ENCODE assay signal across 10 cellular contexts in the genomic region with DNA sequence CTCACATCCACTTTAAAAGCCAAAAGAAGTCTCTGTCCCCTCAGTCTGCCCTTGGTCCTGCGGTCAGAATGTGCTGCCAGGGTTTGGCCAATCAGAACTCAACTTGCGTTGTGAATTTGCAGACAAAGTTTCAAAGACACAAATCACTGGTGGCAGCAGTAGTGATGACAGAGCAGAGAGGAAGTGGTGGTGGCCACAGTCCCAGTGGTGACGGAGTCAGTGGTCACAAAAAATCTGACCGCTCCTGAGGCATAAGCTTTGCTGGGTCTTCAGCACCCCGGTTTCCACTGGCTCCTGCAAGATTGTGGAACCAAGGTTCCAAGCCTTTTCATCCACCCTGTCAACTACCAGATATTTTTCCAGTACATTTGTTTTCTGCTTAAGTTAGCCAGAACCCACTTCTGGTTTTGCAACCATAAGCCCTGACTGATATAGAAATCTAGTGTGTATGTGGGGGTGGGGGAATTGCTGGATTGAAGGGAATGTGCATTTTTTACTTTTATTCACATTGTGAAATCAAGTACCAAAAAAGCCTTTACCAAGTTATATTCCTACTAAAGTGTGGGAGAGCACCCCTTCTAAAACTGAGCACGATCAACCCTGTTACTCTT.
DNase-seq lines count a peak whose midpoint lies in the region; ATAC-seq lines count a peak whose summit lies in the region.
"Had no signal": no experiment of that assay in that cellular context is flagged by ENCODE, and none has a peak within 500 bp of the region (broad histone marks: within the 10 kb centered on the region; RNA-seq: fewer than 3 reads in every experiment).

No MANE protein-coding gene starts in this region.

- H3K27ac Mint-ChIP-seq in activated CD8-positive, alpha-beta memory T cell treated with anti-CD3 and anti-CD28 coated beads, Interleukin-2, amount 10 ng/mL, durations not matched to agents 7 days and 5 days = peak overlapping the region; percentile 90
- peak overlapping the region; percentile 39 for H3K27ac Mint-ChIP-seq in T-helper 1 cell treated with Interleukin-12 subunit alpha and Interleukin-12 subunit beta and Interleukin-4 antibody, amounts not matched to agents 30 μg/mL and 1 μg/mL, for 36 hours

- peak overlapping the region; percentile 46 for H3K4me3 Mint-ChIP-seq in activated CD8-positive, alpha-beta memory T cell treated with anti-CD3 and anti-CD28 coated beads, Interleukin-2, amount 10 ng/mL, durations not matched to agents 7 days and 5 days
- no peak overlapping the region for H3K4me3 Mint-ChIP-seq in T-helper 1 cell treated with Interleukin-12 subunit alpha and Interleukin-12 subunit beta and Interleukin-4 antibody, amounts not matched to agents 30 μg/mL and 1 μg/mL, for 36 hours

- ATAC-seq in activated CD8-positive, alpha-beta memory T cell treated with anti-CD3 and anti-CD28 coated beads, Interleukin-2, amount 10 ng/mL, durations not matched to agents 7 days and 5 days = peak; percentile 85
- ATAC-seq in HG02798 (IDR thresholded peaks at IDR 0.05; ENCODE audit: poor library complexity, unreplicated experiment) = peak; percentile 86

- peaks cover 9% of the 10 kb centered on the region for H3K9me3 Mint-ChIP-seq in activated CD8-positive, alpha-beta memory T cell treated with anti-CD3 and anti-CD28 coated beads, Interleukin-2, amount 10 ng/mL, durations not matched to agents 7 days and 5 days (ENCODE audit: low read depth)
- peaks cover 15% of the 10 kb centered on the region for H3K9me3 Mint-ChIP-seq in T-helper 1 cell treated with Interleukin-12 subunit alpha and Interleukin-12 subunit beta and Interleukin-4 antibody, amounts not matched to agents 30 μg/mL and 1 μg/mL, for 36 hours

- DNase-seq in activated CD8-positive, alpha-beta memory T cell treated with anti-CD3 and anti-CD28 coated beads, Interleukin-2, amount 10 ng/mL, durations not matched to agents 7 days and 5 days = peak; percentile 91
- DNase-seq in activated CD8-positive, alpha-beta memory T cell treated with anti-CD3 and anti-CD28 coated beads, Interleukin-2, amount 50 U/mL, for 4 hours = no peak
- DNase-seq in stimulated activated CD8-positive, alpha-beta memory T cell treated with anti-CD3 and anti-CD28 coated beads, Interleukin-4, amount 100 ng/mL, for 48 hours = peak; percentile 66
- no peak for DNase-seq in GDM1 (lab: John Stamatoyannopoulos, UW)
- no peak for DNase-seq in EL
- DNase-seq in NCI-H146 (lab: John Stamatoyannopoulos, UW) = no peak
- DNase-seq: mesenchymal stem cell, NCI-H2029 treated with DMSO at 0.1 percent for 48 hours had no signal

- H3K4me1 Mint-ChIP-seq in activated CD8-positive, alpha-beta memory T cell treated with anti-CD3 and anti-CD28 coated beads, Interleukin-2, amount 10 ng/mL, durations not matched to agents 7 days and 5 days = peaks cover 58% of the 10 kb centered on the region
- peaks cover 27% of the 10 kb centered on the region for H3K4me1 Mint-ChIP-seq in T-helper 1 cell treated with Interleukin-12 subunit alpha and Interleukin-12 subunit beta and Interleukin-4 antibody, amounts not matched to agents 30 μg/mL and 1 μg/mL, for 36 hours (ENCODE audit: low read depth)

- CTCF ChIA-PET in activated CD8-positive, alpha-beta memory T cell treated with anti-CD3 and anti-CD28 coated beads, Interleukin-2, amount 10 ng/mL, durations not matched to agents 7 days and 5 days (lab: Charles Lee) = no interaction called here

- H3K27me3 Mint-ChIP-seq in activated CD8-positive, alpha-beta memory T cell treated with anti-CD3 and anti-CD28 coated beads, Interleukin-2, amount 10 ng/mL, durations not matched to agents 7 days and 5 days = peaks cover 31% of the 10 kb centered on the region
- H3K27me3 Mint-ChIP-seq in T-helper 1 cell treated with Interleukin-12 subunit alpha and Interleukin-12 subunit beta and Interleukin-4 antibody, amounts not matched to agents 30 μg/mL and 1 μg/mL, for 36 hours (ENCODE audit: low read depth) = peaks cover 25% of the 10 kb centered on the region

- peaks cover 28% of the 10 kb centered on the region for H3K36me3 Mint-ChIP-seq in activated CD8-positive, alpha-beta memory T cell treated with anti-CD3 and anti-CD28 coated beads, Interleukin-2, amount 10 ng/mL, durations not matched to agents 7 days and 5 days
- H3K36me3 Mint-ChIP-seq in T-helper 1 cell treated with Interleukin-12 subunit alpha and Interleukin-12 subunit beta and Interleukin-4 antibody, amounts not matched to agents 30 μg/mL and 1 μg/mL, for 36 hours (ENCODE audit: low read depth) = no peaks in the 10 kb centered on the region

Comparison
In these comparisons a context has a peak if more than half of its experiments do, and no peak if none do; other contexts are left out.
1. DNase-seq: peak in activated CD8-positive, alpha-beta memory T cell treated with anti-CD3 and anti-CD28 coated beads, Interleukin-2, amount 10 ng/mL, durations not matched to agents 7 days and 5 days (single experiment) and stimulated activated CD8-positive, alpha-beta memory T cell treated with anti-CD3 and anti-CD28 coated beads, Interleukin-4, amount 100 ng/mL, for 48 hours (single experiment); none in activated CD8-positive, alpha-beta memory T cell treated with anti-CD3 and anti-CD28 coated beads, Interleukin-2, amount 50 U/mL, for 4 hours (single experiment), GDM1 (single experiment), EL (single experiment) and NCI-H146 (single experiment).